1 cellular context compared by ENCODE assay signal in genomic region chr9:127953768-127954505, GRCh38.
TF ChIP-seq lines count a peak whose summit lies in the region.

No MANE protein-coding gene starts in this region.

TF ChIP-seq in GM12878, 131 proteins besides CTCF, POLR2A, EP300 and RAD21:
- TF ChIP-seq CBX5 (IDR thresholded peaks at IDR 0.05; ENCODE audit: low read depth), result no peak
- no peak for TF ChIP-seq BCLAF1 (IDR thresholded peaks at IDR 0.05)
- no peak for TF ChIP-seq SREBF2 (IDR thresholded peaks at IDR 0.05; ENCODE audit: low read length)
- no peak for TF ChIP-seq MTA2 (IDR thresholded peaks at IDR 0.05; ENCODE audit: low read depth)
- peak; percentile 19; the same call in 1 of the 2 replicates for TF ChIP-seq RUNX3 (IDR thresholded peaks at IDR 0.05; ENCODE audit: low read length)
- TF ChIP-seq CEBPB (IDR thresholded peaks at IDR 0.05; ENCODE audit: borderline replicate concordance in 1 of 2, low read depth in 2 of 2, low read length in 2 of 2), result no peak
- no peak for TF ChIP-seq ZNF24 (IDR thresholded peaks at IDR 0.05)
